8 cellular contexts compared by ENCODE assay signal in the genomic region with DNA sequence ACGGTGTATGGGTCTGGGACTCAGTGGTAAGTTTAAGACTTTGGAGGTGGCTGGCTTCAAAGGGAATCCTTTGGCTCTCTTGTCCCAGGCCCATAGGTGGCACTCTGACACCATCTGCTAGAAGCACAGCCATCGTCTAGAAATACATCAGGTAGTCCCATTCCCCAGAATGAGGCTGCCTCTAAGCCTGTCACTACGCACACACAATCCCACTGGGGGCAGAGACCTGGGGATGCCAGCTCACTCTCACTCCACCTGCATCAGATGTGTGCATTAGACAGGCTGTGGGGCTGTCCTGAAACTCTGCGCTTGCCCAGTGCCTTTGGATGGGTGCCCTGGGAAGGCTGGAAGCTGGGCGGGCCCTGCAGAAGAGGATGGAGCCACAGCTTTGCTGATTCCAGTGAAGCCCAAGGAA.
DNase-seq lines count a peak whose midpoint lies in the region; ATAC-seq and TF ChIP-seq lines count a peak whose summit lies in the region.

No MANE protein-coding gene starts in this region.

- H2BK5ac ChIP-seq in mesendoderm (ENCODE audit: low read length): no peak overlapping the region

- no peaks in the 10 kb centered on the region for H3K79me2 ChIP-seq in mesendoderm (ENCODE audit: control insufficient read depth, insufficient read depth, low read length)

- H3K56ac ChIP-seq in mesendoderm (ENCODE audit: low read length): no peak overlapping the region

- no peak overlapping the region for H3K4me2 ChIP-seq in mesendoderm (ENCODE audit: low read length)

- H3K27ac ChIP-seq in coronary artery: no peak overlapping the region
- no peak overlapping the region for H3K27ac ChIP-seq in mesendoderm (ENCODE audit: low read depth, low read length)

- H3K79me1 ChIP-seq in mesendoderm (ENCODE audit: low read length): no peaks in the 10 kb centered on the region

- no peak overlapping the region for H3K4me3 ChIP-seq in AG09309 (ENCODE audit: control insufficient read depth, low read depth, low read length)
- H3K4me3 ChIP-seq in coronary artery: no peak overlapping the region
- H3K4me3 ChIP-seq in mesendoderm (ENCODE audit: low read length): no peak overlapping the region

- no peak overlapping the region for H3K4ac ChIP-seq in mesendoderm (ENCODE audit: low read depth, low read length)

- no peaks in the 10 kb centered on the region for H3K36me3 ChIP-seq in mesendoderm (ENCODE audit: control insufficient read depth, insufficient read depth, low read length)

- WGBS in mesendoderm (ENCODE audit: extremely low coverage, insufficient coverage, low lambda C conversion rate): no CpG with 5 or more reads among the region's 5 CpGs

- in situ Hi-C loops in GM13977 (cut with MboI; ENCODE audit: low pct_unique_long_range_greater_than_20kb, low sequenced_read_pairs, unreplicated experiment): no loop called here

- H3K27me3 ChIP-seq in mesendoderm (ENCODE audit: insufficient read depth, low read length, poor library complexity): no peaks in the 10 kb centered on the region

- H2BK120ac ChIP-seq in mesendoderm (ENCODE audit: low read depth, low read length): no peak overlapping the region

- no peak overlapping the region for H4K5ac ChIP-seq in mesendoderm (ENCODE audit: low read length)

- no peak overlapping the region for H3K23ac ChIP-seq in mesendoderm (ENCODE audit: low read length)

- TF ChIP-seq CTCF in AG09309 (IDR thresholded peaks at IDR 0.05; ENCODE audit: control insufficient read depth, insufficient read depth, low read depth, low read length, missing control alignments): peak; percentile 70
- TF ChIP-seq CTCF in GM13977 (IDR thresholded peaks at IDR 0.05; ENCODE audit: extremely low read depth, insufficient read depth, missing control alignments): peak; percentile 48
- peak; percentile 41 for TF ChIP-seq CTCF in coronary artery (IDR thresholded peaks at IDR 0.05)

- H3K18ac ChIP-seq in mesendoderm (ENCODE audit: low read length): no peak overlapping the region

- no peak overlapping the region for H2AK5ac ChIP-seq in mesendoderm (ENCODE audit: low read length)

- DNase-seq in AG09309 (ENCODE audit: low read depth) (no peak), GM13977 (ENCODE audit: low spot score) (peak; percentile 37), NCI-H82 (lab: John Stamatoyannopoulos, UW) (peak; percentile 92), coronary artery (ENCODE audit: low spot score) (no peak), mesendoderm (peak; percentile 79), NOMO-1 treated with dmso at 0.1 percent for 144 hours (lab: John Stamatoyannopoulos, UW; ENCODE audit: unreplicated experiment) (no peak)

- H3K4me1 ChIP-seq in mesendoderm (ENCODE audit: control insufficient read depth, low read depth, low read length): no peaks in the 10 kb centered on the region

- ATAC-seq in HG03565 (IDR thresholded peaks at IDR 0.05; ENCODE audit: unreplicated experiment): no peak
- ATAC-seq in GM21367 (IDR thresholded peaks at IDR 0.05; ENCODE audit: unreplicated experiment): no peak

- no peak overlapping the region for H4K8ac ChIP-seq in mesendoderm (ENCODE audit: low read depth, low read length)

- H3K9ac ChIP-seq in mesendoderm (ENCODE audit: low read length): no peak overlapping the region

- H2BK15ac ChIP-seq in mesendoderm (replicated peaks; ENCODE audit: low read depth): no peak overlapping the region

Comparison
In these comparisons a context has a peak if more than half of its experiments do, and no peak if none do; other contexts are left out.
1. DNase-seq: peak in GM13977 (single experiment), NCI-H82 (single experiment) and mesendoderm (single experiment); none in AG09309 (single experiment), coronary artery (single experiment) and NOMO-1 treated with dmso at 0.1 percent for 144 hours (single experiment).
2. Peak in every context shown above with its lines, with median percentiles within 50 percentile points of each other: CTCF ChIP-seq.